In the genomic region with DNA sequence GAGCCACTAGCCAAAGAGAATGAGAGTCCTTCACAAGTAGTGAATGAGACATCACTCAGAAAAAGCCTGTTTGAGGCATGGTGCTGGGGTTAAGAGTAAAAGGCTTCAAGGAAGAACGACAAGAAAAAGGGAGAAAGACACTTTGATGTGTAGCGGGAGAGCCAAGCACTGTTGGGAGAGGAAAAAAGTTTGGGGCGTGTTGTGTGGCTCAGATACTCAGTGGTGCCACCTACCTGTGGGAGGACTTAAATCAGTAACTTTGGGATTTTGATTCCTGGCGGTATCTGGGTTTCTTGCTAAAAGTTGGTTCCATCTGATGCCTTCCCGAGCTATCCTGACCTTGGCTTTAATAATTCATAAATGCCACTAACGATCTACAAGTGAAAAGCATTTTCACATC, we compare ENCODE assay signal across 14 cellular contexts. TPM values are rescaled to one million over a fixed set of nuclear protein-coding genes. Genes with fewer than 3 reads are reported as not detected.
DNase-seq lines count a peak whose midpoint lies in the region; ATAC-seq and TF ChIP-seq lines count a peak whose summit lies in the region.
"Had no signal": no experiment of that assay in that cellular context is flagged by ENCODE, and none has a peak within 500 bp of the region (broad histone marks: within the 10 kb centered on the region; RNA-seq: fewer than 3 reads in every experiment).

No MANE protein-coding gene starts in this region.

- peak; percentile 37 for TF ChIP-seq CTCF in GM12873 (IDR thresholded peaks at IDR 0.05; ENCODE audit: insufficient read depth, low read depth, low read length, missing control alignments)
- TF ChIP-seq CTCF in Panc1 (IDR thresholded peaks at IDR 0.05): peak; percentile 58

- H3K4me3 ChIP-seq in Panc1 (ENCODE audit: low read depth in 2 of 2, low read length in 2 of 2) (no peak overlapping the region), iPS DF 6.9 (ENCODE audit: low read length) (no peak overlapping the region)
- H3K4me3 ChIP-seq: Peyer's patch, thoracic aorta had no signal

- H3K4me1 ChIP-seq in Panc1 (ENCODE audit: control insufficient read depth, insufficient read depth, low read length) (no peaks in the 10 kb centered on the region), iPS DF 6.9 (ENCODE audit: control insufficient read depth, insufficient read depth, low read length) (0 out of 2 replicates have a peak, but pooled peaks cover 1% of the 10 kb centered on the region)
- H3K4me1 ChIP-seq: Peyer's patch had no signal

- BruUV-seq in Panc1 (replicated peaks; lab: Mats Ljungman, UMichigan): no TSS peak

- H3K9me3 ChIP-seq in Panc1 (ENCODE audit: control insufficient read depth, insufficient read depth, low read depth, low read length): no peaks in the 10 kb centered on the region
- H3K9me3 ChIP-seq in iPS DF 6.9 (ENCODE audit: control insufficient read depth, insufficient read depth, low read length): no peaks in the 10 kb centered on the region
- H3K9me3 ChIP-seq: Peyer's patch, thoracic aorta had no signal

- no CpG with 5 or more reads among the region's 6 CpGs for WGBS in iPS DF 6.9 (ENCODE audit: insufficient coverage, insufficient read length)

- intact Hi-C loops in Panc1 (cut with micrococcal nuclease; ENCODE audit: unreplicated experiment): no loop called here

- ATAC-seq in Panc1 (no peak), GM19324 (IDR thresholded peaks at IDR 0.05; ENCODE audit: low FRiP score, unreplicated experiment) (no peak), GM19455 (IDR thresholded peaks at IDR 0.05; ENCODE audit: unreplicated experiment) (no peak), HG02610 (IDR thresholded peaks at IDR 0.05; ENCODE audit: unreplicated experiment) (no peak)
- ATAC-seq: natural killer cell had no signal

- CTCF ChIA-PET in Panc1 (lab: Charles Lee): no interaction called here

- H3K27me3 ChIP-seq in Panc1 (ENCODE audit: control insufficient read depth, insufficient read depth, low read length): no peaks in the 10 kb centered on the region
- H3K27me3 ChIP-seq in iPS DF 6.9 (ENCODE audit: control insufficient read depth, insufficient read depth, low read length): no peaks in the 10 kb centered on the region
- H3K27me3 ChIP-seq: Peyer's patch had no signal

- DNase-seq in NCI-H748 (lab: John Stamatoyannopoulos, UW; ENCODE audit: unreplicated experiment): peak; percentile 12
- DNase-seq in NCI-H748 treated with DMSO at 0.1 percent for 48 hours (lab: John Stamatoyannopoulos, UW): no peak
- no peak for DNase-seq in Panc1 (ENCODE audit: low read depth, low spot score)
- peak; percentile 20 for DNase-seq in iPS DF 6.9 (ENCODE audit: low read depth, low spot score)
- DNase-seq: activated CD4-positive, alpha-beta T cell treated with anti-CD3 and anti-CD28 coated beads for 1 hour; activated naive CD8-positive, alpha-beta T cell treated with anti-CD3 and anti-CD28 coated beads, Interleukin-2, amount 10 ng/mL, durations not matched to agents 7 days and 5 days; natural killer cell; NCI-H1048; Peyer's patch had no signal

- POLR2A ChIA-PET in Panc1 (lab: Charles Lee): no interaction called here

- in situ Hi-C loops in Panc1 (cut with HindIII; ENCODE audit: low pct_unique_long_range_greater_than_20kb, low sequenced_read_pairs): no loop called here

- H3K36me3 ChIP-seq in Panc1 (ENCODE audit: control insufficient read depth, insufficient read depth, low read length) (no peaks in the 10 kb centered on the region), iPS DF 6.9 (ENCODE audit: control insufficient read depth, insufficient read depth, low read length) (no peaks in the 10 kb centered on the region)
- H3K36me3 ChIP-seq: Peyer's patch, thoracic aorta had no signal

- no peak overlapping the region for H3K27ac ChIP-seq in Panc1 (ENCODE audit: low read length)
- no peak overlapping the region for H3K27ac ChIP-seq in iPS DF 6.9 (ENCODE audit: low read length)
- H3K27ac ChIP-seq: Peyer's patch, thoracic aorta had no signal

RNA-seq across cellular contexts. Expression of gene ELSPBP1, which starts 12.3 kb away (rescaled TPM):
- total RNA-seq in Panc1 (2021; ENCODE audit: unreplicated experiment): not detected
- polyA plus RNA-seq in Panc1 (2012; ENCODE audit: insufficient read length): not detected
- total RNA-seq: activated naive CD8-positive, alpha-beta T cell treated with anti-CD3 and anti-CD28 coated beads, Interleukin-2, amount 10 ng/mL, durations not matched to agents 7 days and 5 days; natural killer cell; Peyer's patch; thoracic aorta had no signal

RNA-seq across cellular contexts. Expression of gene BSPH1, which starts 14.8 kb away (rescaled TPM):
- total RNA-seq in Panc1 (2021; ENCODE audit: unreplicated experiment): not detected
- not detected for polyA plus RNA-seq in Panc1 (2012; ENCODE audit: insufficient read length)
- total RNA-seq: activated naive CD8-positive, alpha-beta T cell treated with anti-CD3 and anti-CD28 coated beads, Interleukin-2, amount 10 ng/mL, durations not matched to agents 7 days and 5 days; natural killer cell; Peyer's patch; thoracic aorta had no signal

RNA-seq across cellular contexts. Expression of gene CABP5, which starts 37.1 kb away (rescaled TPM):
- not detected for total RNA-seq in Panc1 (2021; ENCODE audit: unreplicated experiment)
- not detected for polyA plus RNA-seq in Panc1 (2012; ENCODE audit: insufficient read length)
- total RNA-seq: activated naive CD8-positive, alpha-beta T cell treated with anti-CD3 and anti-CD28 coated beads, Interleukin-2, amount 10 ng/mL, durations not matched to agents 7 days and 5 days; Peyer's patch; thoracic aorta had no signal

Comparison
In these comparisons a context has a peak if more than half of its experiments do, and no peak if none do; other contexts are left out.
1. DNase-seq: peak in NCI-H748 (single experiment) and iPS DF 6.9 (single experiment); none in NCI-H748 treated with DMSO at 0.1 percent for 48 hours (single experiment) and Panc1 (single experiment).